ENCODE assay signal across 17 cellular contexts in genomic region chr16:9122969-9123368, GRCh38. TPM values are rescaled to one million over a fixed set of nuclear protein-coding genes. Genes with fewer than 3 reads are reported as not detected.
DNase-seq lines count a peak whose midpoint lies in the region; ATAC-seq and TF ChIP-seq lines count a peak whose summit lies in the region.
"Had no signal": no experiment of that assay in that cellular context is flagged by ENCODE, and none has a peak within 500 bp of the region (broad histone marks: within the 10 kb centered on the region; RNA-seq: fewer than 3 reads in every experiment).

No MANE protein-coding gene starts in this region.

- H3K27ac Mint-ChIP-seq in Calu3 (ENCODE audit: unreplicated experiment) = peak overlapping the region; percentile 73
- H3K27ac Mint-ChIP-seq in activated naive CD8-positive, alpha-beta T cell treated with anti-CD3 and anti-CD28 coated beads, Interleukin-2, amount 50 U/mL, for 24 hours = peak overlapping the region; percentile 60

- H3K27ac ChIP-seq in C4-2B (peak overlapping the region; percentile 68), psoas muscle (peak overlapping the region; percentile 61), Karpas-422 (ENCODE audit: low read length) (no peak overlapping the region)
- H3K27ac ChIP-seq: parathyroid adenoma, WERI-Rb-1 had no signal

- H3K36me3 ChIP-seq in psoas muscle (ENCODE audit: insufficient read depth in 1 of 2, low read depth in 1 of 2) = peaks cover 0 to 34% of the 10 kb centered on the region in 2 donors
- H3K36me3 ChIP-seq in Karpas-422 (ENCODE audit: insufficient read depth, low read length) = peaks cover 26% of the 10 kb centered on the region

- DNase-seq in Calu3 (no peak), psoas muscle (no peak), Karpas-422 (no peak), mesenteric fat pad (ENCODE audit: low spot score) (no peak)
- no peak for DNase-seq in activated naive CD8-positive, alpha-beta T cell treated with anti-CD3 and anti-CD28 coated beads, Interleukin-2, amount 50 U/mL, for 24 hours
- DNase-seq: activated naive CD4-positive, alpha-beta T cell treated with Interleukin-2 at 50 U/mL for 16 hours; C1 segment of cervical spinal cord; cortex of kidney; HCEC 1CT; NCI-H1436 treated with DMSO at 0.1 percent for 48 hours; stimulated activated CD4-positive, alpha-beta T cell treated with anti-CD3 and anti-CD28 coated beads, Interleukin-4, amount 100 ng/mL, for 1 hour; WERI-Rb-1 had no signal

- BruUV-seq in Calu3 (replicated peaks; lab: Mats Ljungman, UMichigan) = no TSS peak

- H3K9ac ChIP-seq in Karpas-422 (ENCODE audit: low read length) = no peak overlapping the region
- H3K9ac ChIP-seq: parathyroid adenoma had no signal

- H3K27me3 ChIP-seq in psoas muscle (ENCODE audit: insufficient read depth in 3 of 3, low read length in 2 of 3) (no peaks in the 10 kb centered on the region), Karpas-422 (ENCODE audit: low read length) (no peaks in the 10 kb centered on the region)
- H3K27me3 ChIP-seq: body of pancreas had no signal

- no peak for ATAC-seq in activated naive CD8-positive, alpha-beta T cell treated with anti-CD3 and anti-CD28 coated beads, Interleukin-2, amount 50 U/mL, for 24 hours
- ATAC-seq in psoas muscle (no peak), GM19397 (IDR thresholded peaks at IDR 0.05; ENCODE audit: unreplicated experiment) (no peak)
- ATAC-seq: body of pancreas had no signal

- H3K9me3 ChIP-seq in psoas muscle (no peaks in the 10 kb centered on the region), Karpas-422 (ENCODE audit: low read length) (no peaks in the 10 kb centered on the region)
- H3K9me3 ChIP-seq: body of pancreas, thoracic aorta had no signal

- no peaks in the 10 kb centered on the region for H3K9me3 Mint-ChIP-seq in Calu3 (ENCODE audit: low read depth, unreplicated experiment)
- no peaks in the 10 kb centered on the region for H3K9me3 Mint-ChIP-seq in activated naive CD8-positive, alpha-beta T cell treated with anti-CD3 and anti-CD28 coated beads, Interleukin-2, amount 50 U/mL, for 24 hours

- H2AFZ ChIP-seq in Karpas-422 (ENCODE audit: low read length) = no peak overlapping the region
- H2AFZ ChIP-seq: parathyroid adenoma had no signal

- intact Hi-C loops in Calu3 (cut with micrococcal nuclease; ENCODE audit: unreplicated experiment) = no loop called here
- intact Hi-C loops in psoas muscle (cut with DNase I) = loop anchor here in 1 of 2 donors (10.0 kb wide), 1 partner anchor 158 kb away; the partner anchor contains the start of gene USP7

- H4K20me1 ChIP-seq in Karpas-422 (ENCODE audit: insufficient read depth, low read depth, low read length) = peaks cover 51% of the 10 kb centered on the region

- 73 to 96% (median 74%) methylated on average over 2 of the region's 2 CpGs for WGBS in psoas muscle, 3 donors

- H3K4me1 ChIP-seq in psoas muscle (peaks cover 44% of the 10 kb centered on the region), Karpas-422 (ENCODE audit: low read length) (peaks cover 22% of the 10 kb centered on the region)

- H3K4me3 ChIP-seq in psoas muscle = no peak overlapping the region
- H3K4me3 ChIP-seq in Karpas-422 (ENCODE audit: low read length) = no peak overlapping the region
- H3K4me3 ChIP-seq: body of pancreas, thoracic aorta had no signal

- peaks cover 64% of the 10 kb centered on the region for H3K36me3 Mint-ChIP-seq in Calu3 (ENCODE audit: insufficient read depth, unreplicated experiment)
- H3K36me3 Mint-ChIP-seq in activated naive CD8-positive, alpha-beta T cell treated with anti-CD3 and anti-CD28 coated beads, Interleukin-2, amount 50 U/mL, for 24 hours (ENCODE audit: low read depth) = peaks cover 32% of the 10 kb centered on the region

- H3K9me2 ChIP-seq in Karpas-422 (replicated peaks; ENCODE audit: insufficient read depth, low read length) = no peaks in the 10 kb centered on the region

- no peaks in the 10 kb centered on the region for H3K27me3 Mint-ChIP-seq in Calu3 (ENCODE audit: unreplicated experiment)
- H3K27me3 Mint-ChIP-seq in activated naive CD8-positive, alpha-beta T cell treated with anti-CD3 and anti-CD28 coated beads, Interleukin-2, amount 50 U/mL, for 24 hours = no peaks in the 10 kb centered on the region

- CTCF ChIA-PET in Calu3 (lab: Charles Lee) = no interaction called here

- peak overlapping the region; percentile 62 for H3K4me3 Mint-ChIP-seq in Calu3 (ENCODE audit: low read depth, unreplicated experiment)
- no peak overlapping the region for H3K4me3 Mint-ChIP-seq in activated naive CD8-positive, alpha-beta T cell treated with anti-CD3 and anti-CD28 coated beads, Interleukin-2, amount 50 U/mL, for 24 hours

- no peak overlapping the region for H3K4me2 ChIP-seq in Karpas-422 (ENCODE audit: low read depth, low read length, poor library complexity, severe bottlenecking)

- peaks cover 15% of the 10 kb centered on the region for H3K79me2 ChIP-seq in Karpas-422 (ENCODE audit: low read length)

- H3K4me1 Mint-ChIP-seq in Calu3 (ENCODE audit: low read depth, unreplicated experiment) = peaks cover 37% of the 10 kb centered on the region
- H3K4me1 Mint-ChIP-seq in activated naive CD8-positive, alpha-beta T cell treated with anti-CD3 and anti-CD28 coated beads, Interleukin-2, amount 50 U/mL, for 24 hours = peaks cover 69% of the 10 kb centered on the region

- TF ChIP-seq CTCF in C4-2B (conservative IDR thresholded peaks at IDR 0.05) = no peak
- TF ChIP-seq CTCF in Calu3 (IDR thresholded peaks at IDR 0.05; ENCODE audit: unreplicated experiment) = no peak
- TF ChIP-seq CTCF in psoas muscle (IDR thresholded peaks at IDR 0.05) = no peak

RNA-seq across cellular contexts. Expression of gene HAPSTR1, which starts 31.5 kb away (rescaled TPM):
- total RNA-seq in Calu3 (2022) = 57.1 and 59.6 TPM in 2 replicates
- 10 to 100 TPM; 54.5 to 80.0 (median 73.5) TPM for total RNA-seq in psoas muscle
- 10 to 100 TPM; 15.1 to 44.5 (median 18.2) TPM for polyA plus RNA-seq in psoas muscle
- 45.1 and 51.2 TPM in 2 replicates for total RNA-seq in Karpas-422 (2014; rRNA removed; shearing (Covaris generic); ENCODE audit: low replicate concordance)
- 57.7 TPM for total RNA-seq in mesenteric fat pad
